8 cellular contexts compared by ENCODE assay signal in genomic region chr1:86152887-86153286, GRCh38. TPM values are rescaled to one million over a fixed set of nuclear protein-coding genes. Genes with fewer than 3 reads are reported as not detected.
"Had no signal": no experiment of that assay in that cellular context is flagged by ENCODE, and none has a peak within 500 bp of the region (broad histone marks: within the 10 kb centered on the region; RNA-seq: fewer than 3 reads in every experiment).

No MANE protein-coding gene starts in this region.

- H3K27ac ChIP-seq: GM23248 had no signal

- H3K4me3 Mint-ChIP-seq: IgD-negative memory B cell had no signal

- H3K4me3 ChIP-seq: GM23248, HAP-1 had no signal

- FAIRE-seq: HTR-8/SVneo had no signal

- H3K9ac ChIP-seq: GM23248 had no signal

- H3K27ac Mint-ChIP-seq: IgD-negative memory B cell had no signal

- H3K9me3 ChIP-seq: HAP-1 had no signal

- H3K36me3 Mint-ChIP-seq: IgD-negative memory B cell had no signal

- DNase-seq: GM23248, GOT3, H7, KBM-7 had no signal

- H3K36me3 ChIP-seq: HAP-1 had no signal

- H2AFZ ChIP-seq: GM23248 had no signal

RNA-seq across cellular contexts. Expression of gene COL24A1, which starts 3.7 kb away (rescaled TPM):
- total RNA-seq: HT-29 had no signal
- polyA plus RNA-seq: IgD-negative memory B cell had no signal
